Comparison of ENCODE assay signal across 15 cellular contexts in genomic region chr2:24477229-24477628, GRCh38. TPM values are rescaled to one million over a fixed set of nuclear protein-coding genes. Genes with fewer than 3 reads are reported as not detected.
DNase-seq lines count a peak whose midpoint lies in the region; ATAC-seq and TF ChIP-seq lines count a peak whose summit lies in the region.
"Had no signal": no experiment of that assay in that cellular context is flagged by ENCODE, and none has a peak within 500 bp of the region (broad histone marks: within the 10 kb centered on the region; RNA-seq: fewer than 3 reads in every experiment).

No MANE protein-coding gene starts in this region.

- H3K56ac ChIP-seq in H9 (ENCODE audit: insufficient read length, low read depth, low read length), result no peak overlapping the region

- no TSS peak for BruUV-seq in Caco-2 (replicated peaks; lab: Mats Ljungman, UMichigan)

- H3K4me3 ChIP-seq in Caco-2 (ENCODE audit: low read depth, low read length), result no peak overlapping the region

- H4K8ac ChIP-seq in H9 (replicated peaks; ENCODE audit: insufficient read length, low read depth, low read length), result no peak overlapping the region

- CTCF ChIA-PET in Caco-2 (lab: Charles Lee), result no interaction called here

- POLR2A ChIA-PET in Caco-2 (lab: Charles Lee), result no interaction called here

- H3K27ac ChIP-seq in H9 (ENCODE audit: insufficient read length, low read depth, low read length), result no peak overlapping the region
- H3K27ac ChIP-seq: RWPE1 had no signal

- no CpG with 5 or more reads among the region's 6 CpGs for WGBS in H9 (ENCODE audit: extremely low coverage, insufficient read length, low lambda C conversion rate)

- H4K91ac ChIP-seq in H9 (ENCODE audit: insufficient read length, low read depth, low read length), result no peak overlapping the region

- H2BK5ac ChIP-seq in H9 (ENCODE audit: insufficient read length, low read length), result no peak overlapping the region

- peak; percentile 15 for ATAC-seq in esophagus mucosa

- peaks cover 25% of the 10 kb centered on the region for H3K4me1 Mint-ChIP-seq in Caco-2 (ENCODE audit: low read depth, unreplicated experiment)
- peaks cover 5 to 8% of the 10 kb centered on the region in 2 experiments; a peak in 2 of 4 replicates for H3K4me1 Mint-ChIP-seq in H9

- H3K4ac ChIP-seq in H9 (ENCODE audit: low read depth, low read length), result no peak overlapping the region

- H3T11ph ChIP-seq in H9 (ENCODE audit: low read length), result no peak overlapping the region

- H3K14ac ChIP-seq in H9 (ENCODE audit: insufficient read depth, low read length), result no peak overlapping the region

- no peak overlapping the region for H2BK20ac ChIP-seq in H9 (ENCODE audit: low read depth, low read length, poor library complexity, severe bottlenecking)

- H3K79me2 ChIP-seq in H9 (ENCODE audit: insufficient read depth, low read length), result no peaks in the 10 kb centered on the region

- H3K36me3 ChIP-seq in Caco-2 (ENCODE audit: control insufficient read depth, insufficient read depth, low read length), result no peaks in the 10 kb centered on the region

- no peaks in the 10 kb centered on the region for H3K27me3 Mint-ChIP-seq in Caco-2 (ENCODE audit: insufficient read depth, unreplicated experiment)
- no peaks in the 10 kb centered on the region for H3K27me3 Mint-ChIP-seq in H9 (ENCODE audit: low read depth)
- H3K27me3 Mint-ChIP-seq: CD4-positive, alpha-beta T cell; IgD-negative memory B cell had no signal

- H3K4me3 Mint-ChIP-seq in Caco-2 (ENCODE audit: unreplicated experiment), result peak overlapping the region; percentile 7
- H3K4me3 Mint-ChIP-seq in H9, result no peak overlapping the region
- H3K4me3 Mint-ChIP-seq: CD4-positive, alpha-beta T cell; IgD-negative memory B cell had no signal

- TF ChIP-seq CTCF in Caco-2 (IDR thresholded peaks at IDR 0.05; ENCODE audit: insufficient read depth in 1 of 2, low read depth in 1 of 2, low read length in 1 of 2, severe bottlenecking in 1 of 2, unreplicated experiment in 1 of 2) (no peak), H9 (conservative IDR thresholded peaks at IDR 0.05) (no peak)

- intact Hi-C loops in Caco-2 (cut with micrococcal nuclease; ENCODE audit: unreplicated experiment), result loop anchor here (1.0 kb wide), 1 partner anchor 10 kb away; no protein-coding TSS in a partner anchor

- no peak overlapping the region for H3K23ac ChIP-seq in H9 (ENCODE audit: insufficient read length, low read depth, low read length)

- H3K4me1 ChIP-seq in Caco-2, result peaks cover 9% of the 10 kb centered on the region
- H3K4me1 ChIP-seq in H9 (ENCODE audit: insufficient read depth, low read length), result no peaks in the 10 kb centered on the region

- no peaks in the 10 kb centered on the region for H3K79me1 ChIP-seq in H9 (ENCODE audit: insufficient read depth, low read depth, low read length, poor library complexity, severe bottlenecking)

- no peaks in the 10 kb centered on the region for H3K9me3 Mint-ChIP-seq in Caco-2 (ENCODE audit: unreplicated experiment)
- peaks cover 6 to 7% of the 10 kb centered on the region in 2 experiments; a peak in 3 of 5 replicates for H3K9me3 Mint-ChIP-seq in H9
- H3K9me3 Mint-ChIP-seq: CD4-positive, alpha-beta T cell; IgD-negative memory B cell had no signal

- H3K27ac Mint-ChIP-seq in Caco-2 (ENCODE audit: unreplicated experiment) (peak overlapping the region; percentile 29), H9 (no peak overlapping the region)
- H3K27ac Mint-ChIP-seq: CD4-positive, alpha-beta T cell had no signal

- no peak overlapping the region for H2BK12ac ChIP-seq in H9 (ENCODE audit: insufficient read length, low read depth, low read length)

- no peak overlapping the region for H2BK120ac ChIP-seq in H9 (ENCODE audit: low read depth, low read length, poor library complexity, severe bottlenecking)

- H2AFZ ChIP-seq in H9 (ENCODE audit: low read length), result no peak overlapping the region

- H2AK5ac ChIP-seq in H9 (ENCODE audit: insufficient read length, low read length), result no peak overlapping the region

- no peaks in the 10 kb centered on the region for H4K20me1 ChIP-seq in H9 (ENCODE audit: control insufficient read depth, insufficient read depth, insufficient read length)

- no peak overlapping the region for H2BK15ac ChIP-seq in H9 (ENCODE audit: low read depth, low read length)

- DNase-seq in Caco-2 (peak; percentile 62 to 71), H9 (peak; percentile 35), OCI-M1 (lab: John Stamatoyannopoulos, UW) (peak; percentile 23), NCI-H2029 treated with DMSO at 0.1 percent for 48 hours (lab: John Stamatoyannopoulos, UW) (no peak), DMS153 treated with DMSO at 0.1 percent for 48 hours (lab: John Stamatoyannopoulos, UW; ENCODE audit: unreplicated experiment) (no peak), COLO829 (ENCODE audit: low spot score) (no peak)
- DNase-seq: CD4-positive, alpha-beta T cell; HCEC 1CT; NCI-H1105; NCI-H1694 treated with DMSO at 0.1 percent for 48 hours; NCI-H2171 treated with DMSO at 0.1 percent for 48 hours; NCI-H524 had no signal

- H4K5ac ChIP-seq in H9 (ENCODE audit: insufficient read length, low read depth, low read length), result no peak overlapping the region

- no peak overlapping the region for H3K4me2 ChIP-seq in H9 (ENCODE audit: insufficient read depth, insufficient read length, low read length)

- no peaks in the 10 kb centered on the region for H3K36me3 Mint-ChIP-seq in Caco-2 (ENCODE audit: insufficient read depth, unreplicated experiment)
- peaks cover 0 to 3% (median 0%) of the 10 kb centered on the region in 3 experiments; a peak in 2 of 7 replicates for H3K36me3 Mint-ChIP-seq in H9 (ENCODE audit: insufficient read depth in 1 of 3, low read depth in 3 of 3)

- no peaks in the 10 kb centered on the region for H3K9me3 ChIP-seq in Caco-2
- H3K9me3 ChIP-seq in H9 (ENCODE audit: control insufficient read depth, low read depth, low read length), result no peaks in the 10 kb centered on the region

- no peaks in the 10 kb centered on the region for H3K23me2 ChIP-seq in H9 (ENCODE audit: insufficient read length, low read depth, low read length, poor library complexity, severe bottlenecking)

- H3K18ac ChIP-seq in H9 (ENCODE audit: insufficient read length, low read depth, low read length), result no peak overlapping the region

- H3K9ac ChIP-seq in H9 (ENCODE audit: extremely low read depth, insufficient read length, low read length), result no peak overlapping the region

- H3K27me3 ChIP-seq in Caco-2 (replicated peaks; ENCODE audit: control insufficient read depth, insufficient read depth, low read length) (no peaks in the 10 kb centered on the region), H9 (ENCODE audit: insufficient read depth, low read length) (no peaks in the 10 kb centered on the region)

RNA-seq across cellular contexts. Expression of gene NCOA1, which starts 13.8 kb away (rescaled TPM):
- total RNA-seq in Caco-2 (2022) (34.7 and 37.1 TPM in 2 replicates), H9 (2021) (14.0 and 14.8 TPM in 2 replicates), esophagus mucosa (27.9 TPM)

Comparison
In these comparisons a context has a peak if more than half of its experiments do, and no peak if none do; other contexts are left out.
1. DNase-seq: peak in Caco-2 (2 of 2), H9 (single experiment) and OCI-M1 (single experiment); none in NCI-H2029 treated with DMSO at 0.1 percent for 48 hours (single experiment), DMS153 treated with DMSO at 0.1 percent for 48 hours (single experiment) and COLO829 (single experiment).